Comparison of ENCODE assay signal across 17 cellular contexts in the genomic region with DNA sequence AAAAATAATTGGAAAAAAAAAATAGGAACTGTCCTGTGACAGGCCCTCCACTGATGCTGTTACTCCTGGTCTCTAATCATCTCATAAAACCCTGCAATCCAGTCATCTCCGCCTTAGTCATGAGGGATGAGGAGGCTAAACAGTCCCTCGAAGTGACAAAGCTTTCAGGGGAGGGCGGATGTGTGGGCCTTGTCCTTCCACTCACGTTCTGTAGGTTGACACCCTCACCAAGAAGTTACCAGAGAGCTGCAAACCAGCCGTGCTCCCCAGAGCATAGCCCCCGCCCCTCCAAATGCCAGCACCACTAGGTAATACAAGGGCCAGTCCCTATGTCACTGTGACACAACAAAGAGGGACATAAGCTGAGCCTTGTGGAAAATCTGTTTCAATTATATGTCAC. TPM values are rescaled to one million over a fixed set of nuclear protein-coding genes. Genes with fewer than 3 reads are reported as not detected.
DNase-seq lines count a peak whose midpoint lies in the region; TF ChIP-seq lines count a peak whose summit lies in the region.
"Had no signal": no experiment of that assay in that cellular context is flagged by ENCODE, and none has a peak within 500 bp of the region (broad histone marks: within the 10 kb centered on the region; RNA-seq: fewer than 3 reads in every experiment).

No MANE protein-coding gene starts in this region.

- H3K9ac ChIP-seq in endodermal cell (ENCODE audit: extremely low read depth, low read length, poor library complexity, severe bottlenecking) = no peak overlapping the region

- peaks cover 11% of the 10 kb centered on the region for H3K4me1 ChIP-seq in endodermal cell (ENCODE audit: control insufficient read depth, insufficient read depth, low read length)
- H3K4me1 ChIP-seq: BE2C, Caco-2, HAP-1 had no signal

- DNase-seq in Daoy (ENCODE audit: low read depth) = peak; percentile 49
- DNase-seq in RKO (ENCODE audit: low spot score) = peak; percentile 20
- peak; percentile 54 for DNase-seq in endodermal cell
- DNase-seq in osteocyte (ENCODE audit: extremely low spot score, unreplicated experiment) = peak; percentile 63
- DNase-seq in NK-92 (lab: John Stamatoyannopoulos, UW; ENCODE audit: unreplicated experiment) = no peak
- no peak for DNase-seq in stimulated activated CD4-positive, alpha-beta T cell treated with anti-CD3 and anti-CD28 coated beads, Interleukin-2, amount 100 ng/mL, for 24 hours
- DNase-seq in AG08396 (ENCODE audit: low spot score) = no peak
- DNase-seq in erythroblast (lab: John Stamatoyannopoulos, UW) = no peak
- DNase-seq: BE2C; Caco-2; CD4-positive, CD25-positive, alpha-beta regulatory T cell; GF-D8; NCI-H1105 treated with DMSO at 0.1 percent for 48 hours; NCI-H1694; NCI-H2081 treated with DMSO at 0.1 percent for 48 hours; NCI-H510A treated with DMSO at 0.1 percent for 48 hours had no signal

- H3K36me3 Mint-ChIP-seq in endodermal cell (ENCODE audit: low read depth) (no peaks in the 10 kb centered on the region), osteocyte (ENCODE audit: unreplicated experiment) (no peaks in the 10 kb centered on the region)
- H3K36me3 Mint-ChIP-seq: CD4-positive, CD25-positive, alpha-beta regulatory T cell had no signal

- WGBS in endodermal cell (ENCODE audit: insufficient coverage in 1 of 2, insufficient read length in 1 of 2), 2 experiments = 76 to 87% methylated on average over 3 to 6 of the region's 6 CpGs

- no peak overlapping the region for H3K4me3 ChIP-seq in endodermal cell (ENCODE audit: low read length)
- H3K4me3 ChIP-seq: HAP-1 had no signal

- H3K9me3 Mint-ChIP-seq in endodermal cell (no peaks in the 10 kb centered on the region), osteocyte (ENCODE audit: unreplicated experiment) (no peaks in the 10 kb centered on the region)
- H3K9me3 Mint-ChIP-seq: CD4-positive, CD25-positive, alpha-beta regulatory T cell had no signal

- no peak overlapping the region for H3K4me3 Mint-ChIP-seq in endodermal cell
- no peak overlapping the region for H3K4me3 Mint-ChIP-seq in osteocyte (ENCODE audit: unreplicated experiment)
- H3K4me3 Mint-ChIP-seq: CD4-positive, CD25-positive, alpha-beta regulatory T cell had no signal

- TF ChIP-seq CTCF in endodermal cell (conservative IDR thresholded peaks at IDR 0.05) (no peak), osteocyte (IDR thresholded peaks at IDR 0.05) (no peak)

- TF ChIP-seq POLR2A in erythroblast (IDR thresholded peaks at IDR 0.05; ENCODE audit: low read length) = no peak

- no peak overlapping the region for H3K27ac Mint-ChIP-seq in endodermal cell
- H3K27ac Mint-ChIP-seq in osteocyte (ENCODE audit: unreplicated experiment) = no peak overlapping the region
- H3K27ac Mint-ChIP-seq: CD4-positive, CD25-positive, alpha-beta regulatory T cell had no signal

- peaks cover 46% of the 10 kb centered on the region for H3K27me3 Mint-ChIP-seq in endodermal cell (ENCODE audit: insufficient read depth)
- H3K27me3 Mint-ChIP-seq in osteocyte (ENCODE audit: unreplicated experiment) = peaks cover 10% of the 10 kb centered on the region
- H3K27me3 Mint-ChIP-seq: CD4-positive, CD25-positive, alpha-beta regulatory T cell had no signal

- no peaks in the 10 kb centered on the region for H3K36me3 ChIP-seq in endodermal cell (ENCODE audit: control insufficient read depth, insufficient read depth, low read length)
- H3K36me3 ChIP-seq: BE2C, HAP-1 had no signal

- no peaks in the 10 kb centered on the region for H3K9me3 ChIP-seq in endodermal cell (ENCODE audit: control insufficient read depth, low read length)
- H3K9me3 ChIP-seq: BE2C, Caco-2, HAP-1 had no signal

- H3K4me1 Mint-ChIP-seq in endodermal cell (peaks cover 44% of the 10 kb centered on the region), osteocyte (ENCODE audit: unreplicated experiment) (no peaks in the 10 kb centered on the region)
- H3K4me1 Mint-ChIP-seq: CD4-positive, CD25-positive, alpha-beta regulatory T cell had no signal

- H3K27ac ChIP-seq in endodermal cell (ENCODE audit: low read depth, low read length) = no peak overlapping the region

- H3K27me3 ChIP-seq in endodermal cell (ENCODE audit: control insufficient read depth, insufficient read depth, low read length, poor library complexity, severe bottlenecking) = no peaks in the 10 kb centered on the region

RNA-seq across cellular contexts. Expression of a gene that starts 11.9 kb away (rescaled TPM):
- 4.6 and 6.1 TPM in 2 replicates for total RNA-seq in Daoy (2014; rRNA removed; shearing (Covaris generic))
- total RNA-seq in endodermal cell (10 to 100 TPM; 27.5 to 28.3 TPM), osteocyte (not detected in 2 replicates)
- 4.2 TPM for polyA plus RNA-seq in endodermal cell (2013, experiment 1 of 2)
- 3.6 TPM for polyA plus RNA-seq in endodermal cell (2013, experiment 2 of 2)

Comparison
In these comparisons a context has a peak if more than half of its experiments do, and no peak if none do; other contexts are left out.
1. DNase-seq: peak in Daoy (single experiment), RKO (single experiment), endodermal cell (single experiment) and osteocyte (single experiment); none in NK-92 (single experiment), stimulated activated CD4-positive, alpha-beta T cell treated with anti-CD3 and anti-CD28 coated beads, Interleukin-2, amount 100 ng/mL, for 24 hours (0 of 2), AG08396 (single experiment) and erythroblast (0 of 2).